ENCODE assay signal across 1 cellular context in genomic region chr1:87325982-87326738, GRCh38.
TF ChIP-seq lines count a peak whose summit lies in the region.

No MANE protein-coding gene starts in this region.

TF ChIP-seq in HCT116, 20 proteins besides CTCF, POLR2A, EP300 and RAD21 (continued from another document):
- TF ChIP-seq, protein P1, sequence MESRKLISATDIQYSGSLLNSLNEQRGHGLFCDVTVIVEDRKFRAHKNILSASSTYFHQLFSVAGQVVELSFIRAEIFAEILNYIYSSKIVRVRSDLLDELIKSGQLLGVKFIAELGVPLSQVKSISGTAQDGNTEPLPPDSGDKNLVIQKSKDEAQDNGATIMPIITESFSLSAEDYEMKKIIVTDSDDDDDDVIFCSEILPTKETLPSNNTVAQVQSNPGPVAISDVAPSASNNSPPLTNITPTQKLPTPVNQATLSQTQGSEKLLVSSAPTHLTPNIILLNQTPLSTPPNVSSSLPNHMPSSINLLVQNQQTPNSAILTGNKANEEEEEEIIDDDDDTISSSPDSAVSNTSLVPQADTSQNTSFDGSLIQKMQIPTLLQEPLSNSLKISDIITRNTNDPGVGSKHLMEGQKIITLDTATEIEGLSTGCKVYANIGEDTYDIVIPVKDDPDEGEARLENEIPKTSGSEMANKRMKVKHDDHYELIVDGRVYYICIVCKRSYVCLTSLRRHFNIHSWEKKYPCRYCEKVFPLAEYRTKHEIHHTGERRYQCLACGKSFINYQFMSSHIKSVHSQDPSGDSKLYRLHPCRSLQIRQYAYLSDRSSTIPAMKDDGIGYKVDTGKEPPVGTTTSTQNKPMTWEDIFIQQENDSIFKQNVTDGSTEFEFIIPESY (IDR thresholded peaks at IDR 0.05; ENCODE audit: extremely low read depth, insufficient replicate concordance, low read length) = no peak
